In the genomic region with DNA sequence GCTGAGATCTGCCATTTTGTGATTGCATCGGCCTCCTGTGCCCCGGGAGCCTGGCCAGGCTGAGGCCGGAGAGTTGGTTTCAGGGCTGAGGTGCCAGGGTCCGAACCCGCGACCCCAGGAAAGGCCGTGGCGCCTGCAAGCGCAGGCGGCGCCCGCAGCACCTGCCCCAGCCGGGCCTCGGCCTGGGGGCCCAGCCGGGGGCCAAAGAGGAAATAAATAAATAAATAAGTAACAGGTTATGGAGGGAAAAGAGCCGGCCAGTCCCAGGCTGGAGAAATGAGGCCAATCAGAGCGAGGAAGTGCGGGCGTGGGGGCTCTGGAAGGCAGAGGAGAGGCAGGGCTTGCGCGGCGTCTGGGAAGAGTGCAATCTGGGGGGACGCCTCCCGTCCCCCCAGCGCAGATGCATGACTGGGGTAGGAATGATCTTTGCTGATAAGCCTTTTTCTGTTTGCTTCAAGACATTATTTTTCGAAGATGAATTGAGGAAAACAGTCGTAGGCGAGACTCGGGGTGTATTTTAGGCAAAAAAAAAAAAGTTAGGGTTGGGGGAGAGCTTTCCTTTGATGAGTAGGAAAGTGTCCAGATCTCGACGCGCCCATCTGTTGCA, we compare ENCODE assay signal across 8 cellular contexts.
A peak's percentile ranks its signal among the peaks of the same experiment; 100 is the strongest.
DNase-seq lines count a peak whose midpoint lies in the region; ATAC-seq and TF ChIP-seq lines count a peak whose summit lies in the region.

No MANE protein-coding gene starts in this region.

- H3K9me3 ChIP-seq in mesodermal cell (ENCODE audit: control insufficient read depth, low read length) (no peaks in the 10 kb centered on the region), upper lobe of right lung (no peaks in the 10 kb centered on the region)

- WGBS in mesodermal cell (ENCODE audit: insufficient coverage in 2 of 2), 2 experiments, result 1 to 3% methylated on average over 24 to 25 of the region's 32 CpGs

- peaks cover 30% of the 10 kb centered on the region for H3K4me1 Mint-ChIP-seq in activated T-cell treated with anti-CD3 and anti-CD28 coated beads, Interleukin-2, amount 50 U/mL, for 24 hours (ENCODE audit: low read depth)
- peaks cover 49% of the 10 kb centered on the region for H3K4me1 Mint-ChIP-seq in brain

- H3K4me3 ChIP-seq in mesodermal cell (ENCODE audit: extremely low read depth, insufficient read depth, low read length, poor library complexity, severe bottlenecking) (peak overlapping the region; percentile 42), upper lobe of right lung (peak overlapping the region; percentile 52)

- H3K27ac ChIP-seq in mesodermal cell (ENCODE audit: low read depth, low read length, severe bottlenecking) (no peak overlapping the region), upper lobe of right lung (no peak overlapping the region)

- H3K27me3 ChIP-seq in upper lobe of right lung, result peaks cover 89% of the 10 kb centered on the region

- no peaks in the 10 kb centered on the region for H3K9me3 Mint-ChIP-seq in activated T-cell treated with anti-CD3 and anti-CD28 coated beads, Interleukin-2, amount 50 U/mL, for 24 hours
- H3K9me3 Mint-ChIP-seq in brain, result no peaks in the 10 kb centered on the region

- H3K36me3 ChIP-seq in mesodermal cell (ENCODE audit: control insufficient read depth, insufficient read depth, low read length) (no peaks in the 10 kb centered on the region), upper lobe of right lung (no peaks in the 10 kb centered on the region)

- intact Hi-C loops in upper lobe of right lung (cut with DNase I), result no loop called here

- H3K36me3 Mint-ChIP-seq in activated T-cell treated with anti-CD3 and anti-CD28 coated beads, Interleukin-2, amount 50 U/mL, for 24 hours (ENCODE audit: low read depth), result no peaks in the 10 kb centered on the region
- H3K36me3 Mint-ChIP-seq in brain, result no peaks in the 10 kb centered on the region

- H3K27ac Mint-ChIP-seq in activated T-cell treated with anti-CD3 and anti-CD28 coated beads, Interleukin-2, amount 50 U/mL, for 24 hours, result peak overlapping the region; percentile 50
- peak overlapping the region; percentile 77 to 96 (median 89) for H3K27ac Mint-ChIP-seq in brain

- no peak for DNase-seq in activated T-cell treated with anti-CD3 and anti-CD28 coated beads, Interleukin-2, amount 50 U/mL, for 24 hours
- DNase-seq in activated T-cell treated with anti-CD3 and anti-CD28 coated beads for 4 hours (no peak), upper lobe of right lung (no peak), UCSD-AML1 (lab: John Stamatoyannopoulos, UW; ENCODE audit: unreplicated experiment) (no peak), H4 (ENCODE audit: low spot score) (no peak), NCI-H345 (lab: John Stamatoyannopoulos, UW) (no peak)

- H3K4me1 ChIP-seq in mesodermal cell (ENCODE audit: control insufficient read depth, insufficient read depth, low read length, poor library complexity, severe bottlenecking), result peaks cover 15% of the 10 kb centered on the region
- peaks cover 28% of the 10 kb centered on the region for H3K4me1 ChIP-seq in upper lobe of right lung

- TF ChIP-seq CTCF in brain (conservative IDR thresholded peaks at IDR 0.05) (no peak), upper lobe of right lung (IDR thresholded peaks at IDR 0.05) (no peak)

- peaks cover 80% of the 10 kb centered on the region for H3K27me3 Mint-ChIP-seq in activated T-cell treated with anti-CD3 and anti-CD28 coated beads, Interleukin-2, amount 50 U/mL, for 24 hours
- peaks cover 59% of the 10 kb centered on the region for H3K27me3 Mint-ChIP-seq in brain

- peak overlapping the region; percentile 74 for H3K4me3 Mint-ChIP-seq in activated T-cell treated with anti-CD3 and anti-CD28 coated beads, Interleukin-2, amount 50 U/mL, for 24 hours
- peak overlapping the region; percentile 88 to 93 (median 92) for H3K4me3 Mint-ChIP-seq in brain

- no peak for ATAC-seq in upper lobe of right lung
